8 cellular contexts compared by ENCODE assay signal in the genomic region with DNA sequence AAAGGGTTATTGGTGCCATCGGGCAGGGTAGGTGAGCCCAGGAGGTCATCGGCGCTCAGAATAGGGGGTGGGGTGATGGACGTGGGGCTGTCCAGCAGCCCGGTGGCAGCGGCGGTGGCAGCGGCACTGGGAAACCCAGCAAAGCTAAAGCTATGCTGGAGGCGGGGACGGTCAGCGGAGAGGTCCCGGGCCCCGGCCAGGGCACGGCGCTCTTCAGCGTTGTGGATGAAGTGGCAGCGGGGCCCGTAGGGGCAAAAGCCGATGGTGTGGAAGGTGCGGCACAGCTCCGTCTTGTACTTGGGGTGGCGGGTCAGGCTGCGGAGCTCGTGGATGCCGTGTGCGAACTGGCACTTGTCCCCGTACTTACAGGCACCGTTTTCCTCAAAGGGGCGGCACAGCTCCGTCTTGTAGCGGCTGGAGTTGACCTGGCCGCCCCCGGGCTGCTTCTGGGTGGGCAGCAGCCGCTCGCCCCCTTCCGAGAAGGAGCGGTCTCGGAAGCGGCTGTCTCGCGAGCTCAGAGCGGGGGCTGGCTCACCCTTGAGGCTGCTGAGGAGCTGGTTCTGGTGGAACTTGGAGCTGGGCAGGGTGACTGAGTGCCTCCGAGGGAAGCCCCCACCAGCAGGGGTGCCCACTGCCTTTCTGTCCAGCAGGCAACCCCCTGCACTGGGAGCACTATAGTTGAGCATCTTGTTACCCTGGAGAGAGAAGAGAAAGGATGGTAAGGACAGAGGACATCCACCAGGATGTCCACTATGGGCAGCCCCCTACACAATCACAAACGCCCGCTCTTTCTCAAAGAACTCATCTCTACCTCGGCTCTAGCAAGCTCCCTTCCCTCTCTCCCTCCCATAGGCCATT. TPM values are rescaled to one million over a fixed set of nuclear protein-coding genes. Genes with fewer than 3 reads are reported as not detected.
DNase-seq lines count a peak whose midpoint lies in the region; ATAC-seq and TF ChIP-seq lines count a peak whose summit lies in the region.

No MANE protein-coding gene starts in this region.

- H3K9me3 ChIP-seq in lung (ENCODE audit: control insufficient read depth in 2 of 2, insufficient read depth in 1 of 2, low read length in 1 of 2) (no peaks in the 10 kb centered on the region), tibial nerve (no peaks in the 10 kb centered on the region)

- H3K36me3 ChIP-seq in lung (ENCODE audit: control insufficient read depth in 2 of 2, insufficient read depth in 2 of 2, low read length in 2 of 2): peaks cover 12 to 19% of the 10 kb centered on the region in 2 donors
- peaks cover 0 to 41% (median 13%) of the 10 kb centered on the region in 3 donors for H3K36me3 ChIP-seq in tibial nerve

- H3K27me3 Mint-ChIP-seq in central memory CD8-positive, alpha-beta T cell: no peaks in the 10 kb centered on the region

- H3K4me1 ChIP-seq in lung (ENCODE audit: control insufficient read depth in 2 of 2, insufficient read depth in 2 of 2, low read length in 2 of 2) (peaks cover 0 to 13% of the 10 kb centered on the region in 2 donors), tibial nerve (peaks cover 0 to 33% (median 26%) of the 10 kb centered on the region in 4 donors)

- DNase-seq in Ammon's horn (ENCODE audit: low spot score) (peak; percentile 53), LHCN-M2 (ENCODE audit: low read depth) (peak; percentile 57), lung (ENCODE audit: low spot score) (no peak), tibial nerve (ENCODE audit: low spot score in 2 of 2) (no peak), AG08395 (ENCODE audit: low spot score) (no peak), NK-92 (lab: John Stamatoyannopoulos, UW; ENCODE audit: unreplicated experiment) (no peak)
- DNase-seq in central memory CD8-positive, alpha-beta T cell (ENCODE audit: low spot score in 2 of 2): no peak

- ATAC-seq in central memory CD8-positive, alpha-beta T cell (replicated peaks; ENCODE audit: extremely low read depth, poor library complexity, severe bottlenecking): no peak
- ATAC-seq in lung (ENCODE audit: insufficient read depth, low FRiP score) (no peak), GM19035 (IDR thresholded peaks at IDR 0.05; ENCODE audit: unreplicated experiment) (no peak)

- peak overlapping the region; percentile 94 for H3K4me3 ChIP-seq in lung
- H3K4me3 ChIP-seq in tibial nerve: peak overlapping the region; percentile 59 to 94 (median 62)

- peak in 1 of 2 donors; percentile 40 for TF ChIP-seq EP300 in tibial nerve (IDR thresholded peaks at IDR 0.05)

- TF ChIP-seq CTCF in lung (IDR thresholded peaks at IDR 0.05; ENCODE audit: control extremely low read depth, extremely low read depth) (no peak), tibial nerve (IDR thresholded peaks at IDR 0.05) (no peak)

- 22 to 66% methylated on average over 46 of the region's 46 CpGs for WGBS in lung, 2 donors
- WGBS in tibial nerve, 2 donors: 0 to 10% methylated on average over 17 to 36 of the region's 46 CpGs

- no peaks in the 10 kb centered on the region for H3K9me3 Mint-ChIP-seq in central memory CD8-positive, alpha-beta T cell

- H3K27ac Mint-ChIP-seq in central memory CD8-positive, alpha-beta T cell (ENCODE audit: low read depth): peak overlapping the region; percentile 99

- no peaks in the 10 kb centered on the region for H3K27me3 ChIP-seq in lung (ENCODE audit: control insufficient read depth, insufficient read depth)
- no peaks in the 10 kb centered on the region for H3K27me3 ChIP-seq in tibial nerve

- peaks cover 81% of the 10 kb centered on the region for H3K36me3 Mint-ChIP-seq in central memory CD8-positive, alpha-beta T cell (ENCODE audit: insufficient read depth)

- H3K27ac ChIP-seq in lung (ENCODE audit: low read depth in 1 of 2, low read length in 1 of 2): peak overlapping the region; percentile 93 to 95
- H3K27ac ChIP-seq in tibial nerve: peak overlapping the region; percentile 94 to 99 (median 96)

- H3K4me1 Mint-ChIP-seq in central memory CD8-positive, alpha-beta T cell: peaks cover 77% of the 10 kb centered on the region

- no peak for TF ChIP-seq POLR2A in tibial nerve (IDR thresholded peaks at IDR 0.05)

- peak overlapping the region; percentile 94 for H3K4me3 Mint-ChIP-seq in central memory CD8-positive, alpha-beta T cell

RNA-seq across cellular contexts. Expression of a gene that starts 2.8 kb away (rescaled TPM):
- total RNA-seq in LHCN-M2 (2014; rRNA removed) (238 and 342 TPM in 2 replicates), lung (100 to 1,000 TPM; 245 to 289 TPM), tibial nerve (1,000 to 10,000 TPM in 1 of 4 donors, 100 to 1,000 TPM in 3; 298 to 1,137 (median 494) TPM)
- polyA plus RNA-seq in LHCN-M2 (2012): 251 TPM
- 100 to 1,000 TPM in 1 of 2 donors, 10 to 100 TPM in 1; 63.7 to 364 TPM for polyA plus RNA-seq in lung

Comparison
In these comparisons a context has a peak if more than half of its experiments do, and no peak if none do; other contexts are left out.
1. DNase-seq: peak in Ammon's horn (single experiment) and LHCN-M2 (single experiment); none in central memory CD8-positive, alpha-beta T cell (0 of 2), lung (single experiment), tibial nerve (0 of 2), AG08395 (single experiment) and NK-92 (single experiment).